8 cellular contexts compared by ENCODE assay signal in the genomic region with DNA sequence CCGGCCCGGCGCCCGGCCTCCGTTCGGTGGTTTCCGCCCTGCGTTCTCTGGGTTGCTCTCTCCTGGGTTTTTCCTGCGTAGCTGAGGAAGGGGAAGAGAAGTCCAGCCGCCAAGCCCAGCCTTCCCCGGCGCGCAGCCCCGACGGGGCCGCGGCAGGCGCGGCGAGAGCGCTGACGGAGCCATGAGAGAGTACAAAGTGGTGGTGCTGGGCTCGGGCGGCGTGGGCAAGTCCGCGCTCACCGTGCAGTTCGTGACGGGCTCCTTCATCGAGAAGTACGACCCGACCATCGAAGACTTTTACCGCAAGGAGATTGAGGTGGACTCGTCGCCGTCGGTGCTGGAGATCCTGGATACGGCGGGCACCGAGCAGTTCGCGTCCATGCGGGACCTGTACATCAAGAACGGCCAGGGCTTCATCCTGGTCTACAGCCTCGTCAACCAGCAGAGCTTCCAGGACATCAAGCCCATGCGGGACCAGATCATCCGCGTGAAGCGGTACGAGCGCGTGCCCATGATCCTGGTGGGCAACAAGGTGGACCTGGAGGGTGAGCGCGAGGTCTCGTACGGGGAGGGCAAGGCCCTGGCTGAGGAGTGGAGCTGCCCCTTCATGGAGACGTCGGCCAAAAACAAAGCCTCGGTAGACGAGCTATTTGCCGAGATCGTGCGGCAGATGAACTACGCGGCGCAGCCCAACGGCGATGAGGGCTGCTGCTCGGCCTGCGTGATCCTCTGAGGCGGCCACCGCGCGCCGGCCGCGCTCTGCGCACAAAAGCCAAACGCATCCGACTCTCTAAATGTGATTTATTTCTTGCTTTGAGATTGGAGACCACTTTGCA. TPM values are rescaled to one million over a fixed set of nuclear protein-coding genes. Genes with fewer than 3 reads are reported as not detected.
DNase-seq lines count a peak whose midpoint lies in the region; ATAC-seq and TF ChIP-seq lines count a peak whose summit lies in the region.

No MANE protein-coding gene starts in this region.

- peak; percentile 17 to 71 (median 40) for DNase-seq in CD8-positive, alpha-beta T cell
- no peak for DNase-seq in Jurkat, Clone E6-1 (ENCODE audit: low read depth, low spot score)
- peak; percentile 64 for DNase-seq in activated CD4-positive, alpha-beta T cell treated with anti-CD3 and anti-CD28 coated beads for 36 hours
- DNase-seq in chondrocyte (ENCODE audit: low spot score) (no peak), NCI-H1436 (lab: John Stamatoyannopoulos, UW) (no peak)
- DNase-seq in stimulated activated CD4-positive, alpha-beta T cell treated with anti-CD3 and anti-CD28 coated beads, Interleukin-4, amount 100 ng/mL, for 24 hours = peak; percentile 48

- H3K9me3 Mint-ChIP-seq in CD8-positive, alpha-beta T cell = no peaks in the 10 kb centered on the region
- no peaks in the 10 kb centered on the region for H3K9me3 Mint-ChIP-seq in activated CD4-positive, alpha-beta T cell treated with anti-CD3 and anti-CD28 coated beads for 36 hours (ENCODE audit: low read depth)
- no peaks in the 10 kb centered on the region for H3K9me3 Mint-ChIP-seq in chondrocyte (ENCODE audit: low read depth)

- H3K27me3 ChIP-seq in CD8-positive, alpha-beta T cell (ENCODE audit: insufficient read depth, low read length) = no peaks in the 10 kb centered on the region
- no peaks in the 10 kb centered on the region for H3K27me3 ChIP-seq in liver (ENCODE audit: control insufficient read depth in 4 of 4, insufficient read depth in 4 of 4, low read length in 3 of 4)

- no peak for TF ChIP-seq CTCF in CD8-positive, alpha-beta T cell (IDR thresholded peaks at IDR 0.05)
- TF ChIP-seq CTCF in chondrocyte (IDR thresholded peaks at IDR 0.05) = no peak
- TF ChIP-seq CTCF in liver (IDR thresholded peaks at IDR 0.05; ENCODE audit: low read depth, low read length, missing input control) = no peak

- no peaks in the 10 kb centered on the region for H3K27me3 Mint-ChIP-seq in CD8-positive, alpha-beta T cell (ENCODE audit: low read depth)
- no peaks in the 10 kb centered on the region for H3K27me3 Mint-ChIP-seq in activated CD4-positive, alpha-beta T cell treated with anti-CD3 and anti-CD28 coated beads for 36 hours
- H3K27me3 Mint-ChIP-seq in chondrocyte (ENCODE audit: low read depth) = no peaks in the 10 kb centered on the region

- H3K4me3 Mint-ChIP-seq in CD8-positive, alpha-beta T cell = peak overlapping the region; percentile 99
- H3K4me3 Mint-ChIP-seq in activated CD4-positive, alpha-beta T cell treated with anti-CD3 and anti-CD28 coated beads for 36 hours = peak overlapping the region; percentile 97
- peak overlapping the region; percentile 96 for H3K4me3 Mint-ChIP-seq in chondrocyte (ENCODE audit: unreplicated experiment)

- H3K9ac ChIP-seq in liver (ENCODE audit: low read depth in 1 of 2, low read length in 2 of 2) = peak overlapping the region; percentile 48

- peak in 1 of 2 donors; percentile 21 for TF ChIP-seq RAD21 in liver (IDR thresholded peaks at IDR 0.05)

- intact Hi-C loops in CD8-positive, alpha-beta T cell (cut with DNase I, micrococcal nuclease) = loop anchor here (1.0 to 10.0 kb wide), 6 partner anchors 59 to 1958 kb away; partner anchors contain the start of genes DHX36 (in 1 of the 2) and GPR171 (in 1 of the 2)
- intact Hi-C loops in activated CD4-positive, alpha-beta T cell treated with anti-CD3 and anti-CD28 coated beads for 36 hours (cut with DNase I, micrococcal nuclease) = loop anchor here (1.0 to 10.0 kb wide), 7 partner anchors 119 to 1960 kb away; partner anchors contain the start of gene GPR171 (in 1 of the 2)

- peak overlapping the region; percentile 93 for H3K27ac Mint-ChIP-seq in CD8-positive, alpha-beta T cell
- H3K27ac Mint-ChIP-seq in activated CD4-positive, alpha-beta T cell treated with anti-CD3 and anti-CD28 coated beads for 36 hours = peak overlapping the region; percentile 91
- H3K27ac Mint-ChIP-seq in chondrocyte (ENCODE audit: unreplicated experiment) = peak overlapping the region; percentile 96

- H3K4me1 ChIP-seq in CD8-positive, alpha-beta T cell (ENCODE audit: insufficient read depth, low read length) = peaks cover 39% of the 10 kb centered on the region
- H3K4me1 ChIP-seq in liver (ENCODE audit: control insufficient read depth in 4 of 4, insufficient read depth in 4 of 4, low read length in 3 of 4) = peaks cover 7 to 43% (median 22%) of the 10 kb centered on the region in 4 donors

- no peaks in the 10 kb centered on the region for H3K36me3 ChIP-seq in CD8-positive, alpha-beta T cell (ENCODE audit: insufficient read depth, low read length)
- H3K36me3 ChIP-seq in liver (ENCODE audit: control insufficient read depth in 4 of 4, insufficient read depth in 3 of 4, low read depth in 1 of 4, low read length in 3 of 4) = no peaks in the 10 kb centered on the region

- WGBS in liver = under 1% methylated on average over 82 of the region's 82 CpGs

- POLR2A ChIA-PET in CD8-positive, alpha-beta T cell (lab: Charles Lee) = interaction anchor here (0.6 to 6.6 kb wide), 11 partner anchors 9 to 462 kb away, joined by 3 to 51 read pairs (median 5); no protein-coding TSS in a partner anchor
- POLR2A ChIA-PET in activated CD4-positive, alpha-beta T cell treated with anti-CD3 and anti-CD28 coated beads for 36 hours (lab: Charles Lee) = no interaction called here

- H3K27ac ChIP-seq in CD8-positive, alpha-beta T cell (ENCODE audit: low read depth, low read length) = peak overlapping the region; percentile 74
- H3K27ac ChIP-seq in liver (ENCODE audit: low read depth in 1 of 2, low read length in 2 of 2) = peak overlapping the region; percentile 87 to 99

- H3K9me3 ChIP-seq in CD8-positive, alpha-beta T cell (ENCODE audit: low read length) = no peaks in the 10 kb centered on the region
- H3K9me3 ChIP-seq in liver (ENCODE audit: control insufficient read depth in 4 of 4, low read length in 3 of 4) = no peaks in the 10 kb centered on the region

- no peak for ATAC-seq in CD8-positive, alpha-beta T cell
- ATAC-seq in GM21390 (IDR thresholded peaks at IDR 0.05; ENCODE audit: unreplicated experiment) = peak; percentile 5
- no peak for ATAC-seq in activated CD4-positive, alpha-beta T cell treated with anti-CD3 and anti-CD28 coated beads for 36 hours

- peak overlapping the region; percentile 69 for H3K4me3 ChIP-seq in CD8-positive, alpha-beta T cell (ENCODE audit: low read depth, low read length)
- peak overlapping the region; percentile 88 for H3K4me3 ChIP-seq in Jurkat, Clone E6-1 (ENCODE audit: low read length)
- H3K4me3 ChIP-seq in liver (ENCODE audit: low read depth in 1 of 3, low read length in 3 of 3) = peak overlapping the region; percentile 86 to 98 (median 94)

- CTCF ChIA-PET in CD8-positive, alpha-beta T cell (lab: Charles Lee) = interaction anchor here (1.1 to 9.6 kb wide), 6 partner anchors 36 to 607 kb away, joined by 3 to 109 read pairs (median 4); no protein-coding TSS in a partner anchor
- CTCF ChIA-PET in activated CD4-positive, alpha-beta T cell treated with anti-CD3 and anti-CD28 coated beads for 36 hours (lab: Charles Lee) = interaction anchor here (0.9 kb wide), 1 partner anchor 606 kb away, joined by 3 read pairs; no protein-coding TSS in a partner anchor

- peaks cover 27% of the 10 kb centered on the region for H3K36me3 Mint-ChIP-seq in CD8-positive, alpha-beta T cell
- peaks cover 17% of the 10 kb centered on the region for H3K36me3 Mint-ChIP-seq in activated CD4-positive, alpha-beta T cell treated with anti-CD3 and anti-CD28 coated beads for 36 hours (ENCODE audit: low read depth)
- H3K36me3 Mint-ChIP-seq in chondrocyte (ENCODE audit: low read depth) = no peaks in the 10 kb centered on the region

- H3K4me1 Mint-ChIP-seq in CD8-positive, alpha-beta T cell (ENCODE audit: low read depth) = peaks cover 48% of the 10 kb centered on the region
- peaks cover 44% of the 10 kb centered on the region for H3K4me1 Mint-ChIP-seq in activated CD4-positive, alpha-beta T cell treated with anti-CD3 and anti-CD28 coated beads for 36 hours
- peaks cover 50% of the 10 kb centered on the region for H3K4me1 Mint-ChIP-seq in chondrocyte (ENCODE audit: low read depth)

TF ChIP-seq in liver, 16 proteins besides CTCF, POLR2A, EP300 and RAD21 (continues in another document):
- TF ChIP-seq YY1 (IDR thresholded peaks at IDR 0.05) (no peak), JUND (IDR thresholded peaks at IDR 0.05) (no peak), RXRA (IDR thresholded peaks at IDR 0.05) (no peak), MAX (IDR thresholded peaks at IDR 0.05) (no peak), FOXA2 (IDR thresholded peaks at IDR 0.05) (no peak), GABPA (IDR thresholded peaks at IDR 0.05 in 1 of 2, conservative IDR thresholded peaks at IDR 0.05 in 1 of 2) (no peak), FOXA1 (IDR thresholded peaks at IDR 0.05) (no peak), EGR1 (IDR thresholded peaks at IDR 0.05; ENCODE audit: low read depth in 2 of 2) (no peak), SP1 (IDR thresholded peaks at IDR 0.05) (no peak), HNF4G (IDR thresholded peaks at IDR 0.05) (no peak), TAF1 (conservative IDR thresholded peaks at IDR 0.05) (no peak), HNF4A (conservative IDR thresholded peaks at IDR 0.05) (no peak)
- TF ChIP-seq, protein P1, sequence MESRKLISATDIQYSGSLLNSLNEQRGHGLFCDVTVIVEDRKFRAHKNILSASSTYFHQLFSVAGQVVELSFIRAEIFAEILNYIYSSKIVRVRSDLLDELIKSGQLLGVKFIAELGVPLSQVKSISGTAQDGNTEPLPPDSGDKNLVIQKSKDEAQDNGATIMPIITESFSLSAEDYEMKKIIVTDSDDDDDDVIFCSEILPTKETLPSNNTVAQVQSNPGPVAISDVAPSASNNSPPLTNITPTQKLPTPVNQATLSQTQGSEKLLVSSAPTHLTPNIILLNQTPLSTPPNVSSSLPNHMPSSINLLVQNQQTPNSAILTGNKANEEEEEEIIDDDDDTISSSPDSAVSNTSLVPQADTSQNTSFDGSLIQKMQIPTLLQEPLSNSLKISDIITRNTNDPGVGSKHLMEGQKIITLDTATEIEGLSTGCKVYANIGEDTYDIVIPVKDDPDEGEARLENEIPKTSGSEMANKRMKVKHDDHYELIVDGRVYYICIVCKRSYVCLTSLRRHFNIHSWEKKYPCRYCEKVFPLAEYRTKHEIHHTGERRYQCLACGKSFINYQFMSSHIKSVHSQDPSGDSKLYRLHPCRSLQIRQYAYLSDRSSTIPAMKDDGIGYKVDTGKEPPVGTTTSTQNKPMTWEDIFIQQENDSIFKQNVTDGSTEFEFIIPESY (IDR thresholded peaks at IDR 0.05) = no peak

RNA-seq across cellular contexts. Expression of gene RAP2B, which starts 0.7 kb away (rescaled TPM):
- 10 to 100 TPM; 16.9 to 17.6 TPM for total RNA-seq in CD8-positive, alpha-beta T cell
- 6.0 TPM for polyA plus RNA-seq in Jurkat, Clone E6-1 (2012; ENCODE audit: insufficient read depth, insufficient read length)
- total RNA-seq in activated CD4-positive, alpha-beta T cell treated with anti-CD3 and anti-CD28 coated beads for 36 hours = 10 to 100 TPM; 10.4 TPM
- total RNA-seq in chondrocyte = 10.6 to 12.3 TPM (median 11.0 TPM) in 3 replicates
- 1 to 10 TPM; 3.9 to 7.8 TPM for total RNA-seq in liver
- polyA plus RNA-seq in liver = 1 to 10 TPM; 1.3 to 2.4 TPM

Comparison
In these comparisons a context has a peak if more than half of its experiments do, and no peak if none do; other contexts are left out.
1. DNase-seq: peak in CD8-positive, alpha-beta T cell (7 of 7), activated CD4-positive, alpha-beta T cell treated with anti-CD3 and anti-CD28 coated beads for 36 hours (single experiment) and stimulated activated CD4-positive, alpha-beta T cell treated with anti-CD3 and anti-CD28 coated beads, Interleukin-4, amount 100 ng/mL, for 24 hours (single experiment); none in Jurkat, Clone E6-1 (single experiment), chondrocyte (single experiment) and NCI-H1436 (single experiment).
2. Peak in every context shown above with its lines, with median percentiles within 50 percentile points of each other: H3K4me3 ChIP-seq, H3K27ac Mint-ChIP-seq and H3K4me3 Mint-ChIP-seq.